8 cellular contexts compared by ENCODE assay signal in the genomic region with DNA sequence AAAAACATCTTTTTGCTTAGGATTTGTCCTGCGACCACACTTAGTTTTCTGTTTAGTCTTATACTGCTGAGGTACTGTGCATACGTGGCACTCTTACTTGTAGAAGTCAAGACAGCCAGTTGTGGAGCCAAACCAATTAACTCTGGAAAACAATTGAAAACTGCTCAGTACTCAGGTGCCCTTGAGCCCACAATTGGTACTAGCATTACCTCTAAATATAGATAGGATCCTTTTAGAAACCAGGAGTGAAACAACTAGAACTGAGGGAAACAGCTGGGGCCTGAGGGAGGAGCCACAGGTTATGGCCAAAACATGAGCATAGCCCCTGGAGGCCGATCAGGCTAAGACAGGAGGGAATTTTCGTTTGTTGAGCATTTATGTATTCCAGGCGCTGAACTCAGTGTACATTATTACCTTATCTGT. TPM values are rescaled to one million over a fixed set of nuclear protein-coding genes. Genes with fewer than 3 reads are reported as not detected.
A peak's percentile ranks its signal among the peaks of the same experiment; 100 is the strongest.
DNase-seq lines count a peak whose midpoint lies in the region; ATAC-seq and TF ChIP-seq lines count a peak whose summit lies in the region.

No MANE protein-coding gene starts in this region.

- H3K4me3 Mint-ChIP-seq in activated CD8-positive, alpha-beta memory T cell treated with anti-CD3 and anti-CD28 coated beads, Interleukin-2, amount 10 ng/mL, durations not matched to agents 7 days and 5 days, result no peak overlapping the region

- peaks cover 41% of the 10 kb centered on the region for H3K4me1 Mint-ChIP-seq in activated CD8-positive, alpha-beta memory T cell treated with anti-CD3 and anti-CD28 coated beads, Interleukin-2, amount 10 ng/mL, durations not matched to agents 7 days and 5 days

- H3K27me3 ChIP-seq in thoracic aorta (replicated peaks; ENCODE audit: insufficient read depth), result no peaks in the 10 kb centered on the region

- H3K4me1 ChIP-seq in thoracic aorta (ENCODE audit: control insufficient read depth in 1 of 2, low read depth in 2 of 2), result peaks cover 20 to 27% of the 10 kb centered on the region in 2 donors

- H3K9me3 Mint-ChIP-seq in activated CD8-positive, alpha-beta memory T cell treated with anti-CD3 and anti-CD28 coated beads, Interleukin-2, amount 10 ng/mL, durations not matched to agents 7 days and 5 days (ENCODE audit: low read depth), result no peaks in the 10 kb centered on the region

- H3K27ac Mint-ChIP-seq in activated CD8-positive, alpha-beta memory T cell treated with anti-CD3 and anti-CD28 coated beads, Interleukin-2, amount 10 ng/mL, durations not matched to agents 7 days and 5 days, result peak overlapping the region; percentile 25

- H3K9me3 ChIP-seq in thoracic aorta, result no peaks in the 10 kb centered on the region

- peaks cover 3% of the 10 kb centered on the region for H3K36me3 ChIP-seq in thoracic aorta

- peaks cover 3% of the 10 kb centered on the region for H3K36me3 Mint-ChIP-seq in activated CD8-positive, alpha-beta memory T cell treated with anti-CD3 and anti-CD28 coated beads, Interleukin-2, amount 10 ng/mL, durations not matched to agents 7 days and 5 days

- peak; percentile 56 for TF ChIP-seq CTCF in thoracic aorta (IDR thresholded peaks at IDR 0.05)

- peak overlapping the region in 1 of 2 donors; percentile 50 for H3K27ac ChIP-seq in thoracic aorta

- CTCF ChIA-PET in activated CD8-positive, alpha-beta memory T cell treated with anti-CD3 and anti-CD28 coated beads, Interleukin-2, amount 10 ng/mL, durations not matched to agents 7 days and 5 days (lab: Charles Lee), result interaction anchor here (1.2 to 6.2 kb wide), 3 partner anchors 12 to 144 kb away, joined by 4 to 48 read pairs (median 9); a partner anchor contains a TSS

- ATAC-seq in activated CD8-positive, alpha-beta memory T cell treated with anti-CD3 and anti-CD28 coated beads, Interleukin-2, amount 10 ng/mL, durations not matched to agents 7 days and 5 days, result no peak
- ATAC-seq in GM21528 (IDR thresholded peaks at IDR 0.05; ENCODE audit: low FRiP score, unreplicated experiment) (peak; percentile 40), thoracic aorta (ENCODE audit: insufficient number of reproducible peaks, low FRiP score, low read depth) (no peak), GM18520 (IDR thresholded peaks at IDR 0.05; ENCODE audit: unreplicated experiment) (no peak)

- peak; percentile 57 for DNase-seq in activated CD8-positive, alpha-beta memory T cell treated with anti-CD3 and anti-CD28 coated beads, Interleukin-2, amount 10 ng/mL, durations not matched to agents 7 days and 5 days
- DNase-seq in activated CD8-positive, alpha-beta memory T cell treated with anti-CD3 and anti-CD28 coated beads for 24 hours, result no peak
- peak; percentile 69 to 83 for DNase-seq in Kasumi-1 (lab: John Stamatoyannopoulos, UW)
- DNase-seq in UCSD-AML1 (lab: John Stamatoyannopoulos, UW; ENCODE audit: unreplicated experiment), result peak; percentile 33
- peak; percentile 42 for DNase-seq in glomerular visceral epithelial cell (ENCODE audit: extremely low spot score)
- DNase-seq in thoracic aorta (ENCODE audit: low spot score), result no peak

- H3K27me3 Mint-ChIP-seq in activated CD8-positive, alpha-beta memory T cell treated with anti-CD3 and anti-CD28 coated beads, Interleukin-2, amount 10 ng/mL, durations not matched to agents 7 days and 5 days, result no peaks in the 10 kb centered on the region

- peak overlapping the region; percentile 37 for H3K4me3 ChIP-seq in thoracic aorta

RNA-seq across cellular contexts. Expression of a gene that starts 2.5 kb away (rescaled TPM):
- 10 to 100 TPM; 11.3 to 18.1 TPM for total RNA-seq in activated CD8-positive, alpha-beta memory T cell treated with anti-CD3 and anti-CD28 coated beads, Interleukin-2, amount 10 ng/mL, durations not matched to agents 7 days and 5 days
- 10 to 100 TPM; 11.5 to 31.4 TPM for total RNA-seq in thoracic aorta

RNA-seq across cellular contexts. Expression of a gene that starts 23.0 kb away (rescaled TPM):
- total RNA-seq in activated CD8-positive, alpha-beta memory T cell treated with anti-CD3 and anti-CD28 coated beads, Interleukin-2, amount 10 ng/mL, durations not matched to agents 7 days and 5 days, result under 1 TPM in 1 of 2 experiments, not detected in 1; 0.05 TPM
- 1 to 10 TPM in 1 of 2 donors, under 1 TPM in 1; 0.68 to 1.5 TPM for total RNA-seq in thoracic aorta

RNA-seq across cellular contexts. Expression of a gene that starts 32.7 kb away (rescaled TPM):
- not detected for total RNA-seq in activated CD8-positive, alpha-beta memory T cell treated with anti-CD3 and anti-CD28 coated beads, Interleukin-2, amount 10 ng/mL, durations not matched to agents 7 days and 5 days
- total RNA-seq in thoracic aorta, result not detected

RNA-seq across cellular contexts. Expression of a gene that starts 46.7 kb away (rescaled TPM):
- 100 to 1,000 TPM in 1 of 2 experiments, 10 to 100 TPM in 1; 89.5 to 107 TPM for total RNA-seq in activated CD8-positive, alpha-beta memory T cell treated with anti-CD3 and anti-CD28 coated beads, Interleukin-2, amount 10 ng/mL, durations not matched to agents 7 days and 5 days
- under 1 TPM; 0.27 to 0.99 TPM for total RNA-seq in thoracic aorta

Comparison
In these comparisons a context has a peak if more than half of its experiments do, and no peak if none do; other contexts are left out.
1. DNase-seq: peak in activated CD8-positive, alpha-beta memory T cell treated with anti-CD3 and anti-CD28 coated beads, Interleukin-2, amount 10 ng/mL, durations not matched to agents 7 days and 5 days (single experiment), Kasumi-1 (2 of 2), UCSD-AML1 (single experiment) and glomerular visceral epithelial cell (single experiment); none in activated CD8-positive, alpha-beta memory T cell treated with anti-CD3 and anti-CD28 coated beads for 24 hours (single experiment) and thoracic aorta (single experiment).